ENCODE assay signal across 10 cellular contexts in the genomic region with DNA sequence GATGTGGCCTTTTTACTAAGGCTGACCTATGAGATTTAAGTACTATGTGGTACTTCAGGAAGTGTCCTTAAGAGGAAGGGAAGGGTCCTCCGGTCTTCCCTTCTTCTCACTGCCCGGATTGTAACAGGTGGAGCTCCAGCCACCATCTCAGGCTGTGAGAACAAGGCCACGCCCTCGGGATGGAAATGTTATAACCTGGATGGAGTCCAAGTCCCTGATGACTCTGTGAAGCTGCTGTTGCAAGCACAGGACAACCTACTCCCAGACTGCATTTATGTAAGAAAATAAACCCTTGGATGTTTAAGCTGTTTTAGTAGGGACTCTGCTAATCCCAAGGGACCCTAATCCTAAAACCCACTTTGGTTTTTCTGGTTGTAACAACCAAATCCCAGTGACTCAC.
DNase-seq lines count a peak whose midpoint lies in the region; ATAC-seq and TF ChIP-seq lines count a peak whose summit lies in the region.
"Had no signal": no experiment of that assay in that cellular context is flagged by ENCODE, and none has a peak within 500 bp of the region (broad histone marks: within the 10 kb centered on the region; RNA-seq: fewer than 3 reads in every experiment).

No MANE protein-coding gene starts in this region.

- peak overlapping the region; percentile 75 for H3K27ac ChIP-seq in smooth muscle cell (ENCODE audit: low read depth)
- H3K27ac ChIP-seq: neural progenitor cell had no signal

- ATAC-seq in HG03571 (IDR thresholded peaks at IDR 0.05; ENCODE audit: unreplicated experiment): no peak
- ATAC-seq in GM18858 (IDR thresholded peaks at IDR 0.05; ENCODE audit: unreplicated experiment): no peak

- H3F3A ChIP-seq in smooth muscle cell (ENCODE audit: low read depth): peaks cover 12% of the 10 kb centered on the region

- H3K4me3 ChIP-seq in cardiac fibroblast (replicated peaks in 1 of 2; ENCODE audit: low read depth in 2 of 2, low read length in 2 of 2): no peak overlapping the region
- no peak overlapping the region for H3K4me3 ChIP-seq in smooth muscle cell
- H3K4me3 ChIP-seq: neural progenitor cell had no signal

- no peaks in the 10 kb centered on the region for H3K79me2 ChIP-seq in smooth muscle cell (ENCODE audit: low read depth)

- H3K36me3 ChIP-seq in smooth muscle cell (ENCODE audit: low read depth): no peaks in the 10 kb centered on the region
- H3K36me3 ChIP-seq: neural progenitor cell had no signal

- H2AFZ ChIP-seq in smooth muscle cell (ENCODE audit: low read depth): no peak overlapping the region
- H2AFZ ChIP-seq: neural progenitor cell had no signal

- H3K9ac ChIP-seq in smooth muscle cell (ENCODE audit: low read depth): no peak overlapping the region
- H3K9ac ChIP-seq: neural progenitor cell had no signal

- H3K9me3 ChIP-seq in smooth muscle cell (replicated peaks; ENCODE audit: low read depth): no peaks in the 10 kb centered on the region

- H3K27me3 ChIP-seq in smooth muscle cell (ENCODE audit: low read depth): no peaks in the 10 kb centered on the region
- H3K27me3 ChIP-seq: neural progenitor cell had no signal

- H3K4me1 ChIP-seq in smooth muscle cell (ENCODE audit: low read depth): peaks cover 37% of the 10 kb centered on the region

- TF ChIP-seq CTCF in cardiac fibroblast (IDR thresholded peaks at IDR 0.05; ENCODE audit: low read depth, low read length): no peak
- TF ChIP-seq CTCF in smooth muscle cell (IDR thresholded peaks at IDR 0.05; ENCODE audit: borderline replicate concordance, insufficient read depth, poor library complexity, severe bottlenecking): no peak

- H3K4me2 ChIP-seq in smooth muscle cell: peak overlapping the region; percentile 57
- H3K4me2 ChIP-seq: neural progenitor cell had no signal

- no peaks in the 10 kb centered on the region for H4K20me1 ChIP-seq in smooth muscle cell (ENCODE audit: low read depth)

- DNase-seq in NCI-H1417 (lab: John Stamatoyannopoulos, UW) (peak; percentile 5 to 67 (median 42)), NCI-H1417 treated with DMSO at 0.1 percent for 48 hours (lab: John Stamatoyannopoulos, UW) (no peak), NCI-H226 (peak; percentile 49), cardiac fibroblast (ENCODE audit: low read depth in 2 of 2) (peak; percentile 37 to 58), smooth muscle cell (lab: John Stamatoyannopoulos, UW; ENCODE audit: unreplicated experiment) (no peak), nucleus accumbens (lab: John Stamatoyannopoulos, UW) (no peak)
- DNase-seq: activated CD8-positive, alpha-beta memory T cell treated with anti-CD3 and anti-CD28 coated beads, Interleukin-2, amount 50 U/mL, for 48 hours had no signal

- WGBS in smooth muscle cell (ENCODE audit: low lambda C conversion rate): 80% methylated on average over 4 of the region's 4 CpGs

Comparison
In these comparisons a context has a peak if more than half of its experiments do, and no peak if none do; other contexts are left out.
1. DNase-seq: peak in NCI-H1417 (3 of 3), NCI-H226 (single experiment) and cardiac fibroblast (2 of 2); none in NCI-H1417 treated with DMSO at 0.1 percent for 48 hours (single experiment), smooth muscle cell (single experiment) and nucleus accumbens (0 of 56).